24 cellular contexts compared by ENCODE assay signal in the genomic region with DNA sequence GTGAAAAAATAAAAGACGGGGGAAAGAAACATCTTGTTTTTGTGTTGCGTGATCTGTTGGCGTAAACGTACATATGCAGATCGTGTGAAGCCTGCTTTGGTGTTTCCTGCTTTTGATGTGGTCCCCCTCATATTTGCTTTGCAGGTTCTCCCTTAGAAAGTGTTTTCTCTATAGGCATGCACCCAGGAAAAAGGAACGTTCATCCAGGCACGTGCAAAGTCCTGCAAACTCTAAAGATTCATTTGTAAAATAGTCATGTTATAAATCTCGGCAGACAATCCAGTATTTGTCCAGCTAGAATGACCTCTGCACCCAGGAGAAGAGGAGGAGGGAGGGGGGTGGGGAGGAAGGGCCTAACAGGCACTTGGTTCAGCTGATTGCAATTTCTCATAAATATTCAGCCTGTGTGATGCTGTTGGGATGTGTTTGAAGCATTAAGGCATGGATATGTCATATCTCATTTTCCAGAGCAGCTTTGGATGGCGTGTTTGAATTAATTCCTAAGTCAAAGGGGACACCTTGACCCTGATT. TPM values are rescaled to one million over a fixed set of nuclear protein-coding genes. Genes with fewer than 3 reads are reported as not detected.
DNase-seq lines count a peak whose midpoint lies in the region; ATAC-seq and TF ChIP-seq lines count a peak whose summit lies in the region.
"Had no signal": no experiment of that assay in that cellular context is flagged by ENCODE, and none has a peak within 500 bp of the region (broad histone marks: within the 10 kb centered on the region; RNA-seq: fewer than 3 reads in every experiment).

No MANE protein-coding gene starts in this region.

- H2BK20ac ChIP-seq in IMR-90 (ENCODE audit: low read depth, low read length), result no peak overlapping the region

- H3K79me2 ChIP-seq in hepatocyte, result no peaks in the 10 kb centered on the region

- dilution Hi-C loops in IMR-90 (cut with HindIII; ENCODE audit: low sequenced_read_pairs, unreplicated experiment), result no loop called here

- TF ChIP-seq CTCF in Caco-2 (IDR thresholded peaks at IDR 0.05; ENCODE audit: insufficient read depth in 1 of 2, low read depth in 1 of 2, low read length in 1 of 2, severe bottlenecking in 1 of 2, unreplicated experiment in 1 of 2) (no peak), IMR-90 (conservative IDR thresholded peaks at IDR 0.05; ENCODE audit: low read depth, low read length) (no peak), hepatocyte (IDR thresholded peaks at IDR 0.05; ENCODE audit: poor library complexity) (no peak), mucosa of descending colon (IDR thresholded peaks at IDR 0.05) (no peak), Peyer's patch (IDR thresholded peaks at IDR 0.05) (no peak), breast epithelium (IDR thresholded peaks at IDR 0.05) (no peak), transverse colon (IDR thresholded peaks at IDR 0.05) (no peak)

- H2AK9ac ChIP-seq in IMR-90 (replicated peaks; ENCODE audit: low read depth, low read length, poor library complexity), result no peak overlapping the region

- no TSS peak for BruUV-seq in Caco-2 (replicated peaks; lab: Mats Ljungman, UMichigan)
- BruUV-seq in IMR-90 (replicated peaks; lab: Mats Ljungman, UMichigan), result no TSS peak

- H2AFZ ChIP-seq in IMR-90 (replicated peaks; ENCODE audit: low read length, poor library complexity) (no peak overlapping the region), hepatocyte (no peak overlapping the region)

- no peak for TF ChIP-seq RAD21 in IMR-90 (IDR thresholded peaks at IDR 0.05; ENCODE audit: low read length)

- no peak overlapping the region for H2BK15ac ChIP-seq in IMR-90 (ENCODE audit: low read depth, low read length)

- intact Hi-C loops in Caco-2 (cut with micrococcal nuclease; ENCODE audit: unreplicated experiment), result no loop called here
- intact Hi-C loops in IMR-90 (cut with micrococcal nuclease), result no loop called here
- intact Hi-C loops in mucosa of descending colon (cut with DNase I, micrococcal nuclease), result no loop called here
- intact Hi-C loops in breast epithelium (cut with DNase I; ENCODE audit: low total_unique reads), result no loop called here
- intact Hi-C loops in transverse colon (cut with DNase I; ENCODE audit: low total_unique reads), result no loop called here

- H3K9ac ChIP-seq in IMR-90 (ENCODE audit: low read depth, low read length), result no peak overlapping the region

- CTCF ChIA-PET in Caco-2 (lab: Charles Lee) (interaction anchor here (0.6 kb wide), 1 partner anchor 34 kb away, joined by 7 read pairs; no protein-coding TSS in a partner anchor), IMR-90 (lab: Yijun Ruan, JAX) (no interaction called here)

- H3K27me3 ChIP-seq in Caco-2 (replicated peaks; ENCODE audit: control insufficient read depth, insufficient read depth, low read length), result no peaks in the 10 kb centered on the region
- peaks cover 10% of the 10 kb centered on the region for H3K27me3 ChIP-seq in IMR-90 (ENCODE audit: control insufficient read depth, insufficient read depth, low read length)
- no peaks in the 10 kb centered on the region for H3K27me3 ChIP-seq in hepatocyte
- no peaks in the 10 kb centered on the region for H3K27me3 ChIP-seq in Peyer's patch
- no peaks in the 10 kb centered on the region for H3K27me3 ChIP-seq in breast epithelium
- H3K27me3 ChIP-seq in transverse colon, result peaks cover 2% of the 10 kb centered on the region
- H3K27me3 ChIP-seq: BE2C had no signal

- no peak overlapping the region for H2BK5ac ChIP-seq in IMR-90 (ENCODE audit: low read depth, low read length, poor library complexity, severe bottlenecking)

- TF ChIP-seq POLR2A in IMR-90 (IDR thresholded peaks at IDR 0.05; ENCODE audit: low read depth, low read length) (no peak), Peyer's patch (IDR thresholded peaks at IDR 0.05) (no peak), breast epithelium (IDR thresholded peaks at IDR 0.05) (no peak), transverse colon (IDR thresholded peaks at IDR 0.05) (no peak)

- H2AK5ac ChIP-seq in IMR-90 (ENCODE audit: low read depth, low read length), result no peak overlapping the region

- H3K36me3 ChIP-seq in Caco-2 (ENCODE audit: control insufficient read depth, insufficient read depth, low read length) (peaks cover 2% of the 10 kb centered on the region), IMR-90 (ENCODE audit: control insufficient read depth, insufficient read depth, low read length) (no peaks in the 10 kb centered on the region), hepatocyte (replicated peaks; ENCODE audit: insufficient read depth, low read depth) (no peaks in the 10 kb centered on the region), mucosa of descending colon (ENCODE audit: low read depth) (no peaks in the 10 kb centered on the region), Peyer's patch (peaks cover 0 to 6% (median 0%) of the 10 kb centered on the region in 3 donors), breast epithelium (no peaks in the 10 kb centered on the region), transverse colon (no peaks in the 10 kb centered on the region)
- H3K36me3 ChIP-seq: BE2C had no signal

- DNase-seq in Caco-2 (peak; percentile 36 to 66), IMR-90 (no peak), hepatocyte (ENCODE audit: low spot score) (no peak), mucosa of descending colon (no peak), Peyer's patch (no peak), breast epithelium (ENCODE audit: low spot score in 2 of 2) (no peak), transverse colon (no peak)
- DNase-seq in activated CD4-positive, CD25-positive, alpha-beta regulatory T cell treated with anti-CD3 and anti-CD28 coated beads, Interleukin-2, amount 50 U/mL, for 72 hours, result no peak
- DNase-seq: BE2C, COR-L47, GOT3, HCEC 1CT, Kasumi-1, NCI-H1694, NCI-H2081, NCI-H2171 treated with DMSO at 0.1 percent for 48 hours, NCI-H446, NCI-H526, PC-3, RPMI8226, SHP77 had no signal

- no peak overlapping the region for H3K4ac ChIP-seq in IMR-90 (ENCODE audit: low read depth, low read length)

- H3K27me3 Mint-ChIP-seq in Caco-2 (ENCODE audit: insufficient read depth, unreplicated experiment), result no peaks in the 10 kb centered on the region

- no peaks in the 10 kb centered on the region for H3K9me2 ChIP-seq in hepatocyte (replicated peaks; ENCODE audit: insufficient read depth)

- H3K4me1 ChIP-seq in Caco-2 (peaks cover 41% of the 10 kb centered on the region), IMR-90 (ENCODE audit: control insufficient read depth, insufficient read depth, low read length) (no peaks in the 10 kb centered on the region), hepatocyte (ENCODE audit: insufficient read depth) (peaks cover 16% of the 10 kb centered on the region), mucosa of descending colon (ENCODE audit: low read depth) (no peaks in the 10 kb centered on the region), Peyer's patch (peaks cover 0 to 4% (median 2%) of the 10 kb centered on the region in 4 donors), breast epithelium (no peaks in the 10 kb centered on the region), transverse colon (peaks cover 0 to 8% (median 7%) of the 10 kb centered on the region in 4 donors)
- H3K4me1 ChIP-seq: BE2C had no signal

- H3K27ac ChIP-seq in IMR-90 (ENCODE audit: insufficient read depth, low read length), result no peak overlapping the region
- H3K27ac ChIP-seq in hepatocyte, result peak overlapping the region; percentile 91
- H3K27ac ChIP-seq in Peyer's patch, result peak overlapping the region in 1 of 4 donors; percentile 60
- no peak overlapping the region for H3K27ac ChIP-seq in breast epithelium
- peak overlapping the region in 1 of 4 donors; percentile 13 for H3K27ac ChIP-seq in transverse colon
- H3K27ac ChIP-seq: HL-60, SK-N-MC had no signal

- H4K91ac ChIP-seq in IMR-90 (ENCODE audit: insufficient read depth, low read depth, low read length), result no peak overlapping the region

- H3K56ac ChIP-seq in IMR-90 (ENCODE audit: extremely low read depth, insufficient read depth, low read length), result no peak overlapping the region

- no peak overlapping the region for H4K8ac ChIP-seq in IMR-90 (ENCODE audit: low read depth in 2 of 2, low read length in 2 of 2)

- H3K4me1 Mint-ChIP-seq in Caco-2 (ENCODE audit: low read depth, unreplicated experiment), result peaks cover 39% of the 10 kb centered on the region
- H3K4me1 Mint-ChIP-seq: IgD-negative memory B cell had no signal

- H3K36me3 Mint-ChIP-seq in Caco-2 (ENCODE audit: insufficient read depth, unreplicated experiment), result peaks cover 25% of the 10 kb centered on the region
- H3K36me3 Mint-ChIP-seq: IgD-negative memory B cell had no signal

- no peaks in the 10 kb centered on the region for H3K9me1 ChIP-seq in IMR-90 (ENCODE audit: insufficient read depth, low read length)

- H3K18ac ChIP-seq in IMR-90 (ENCODE audit: low read depth, low read length), result no peak overlapping the region

- no peak overlapping the region for H3K23ac ChIP-seq in IMR-90 (ENCODE audit: low read depth, low read length)

- WGBS in IMR-90 (ENCODE audit: extremely low coverage in 2 of 2, insufficient read length in 1 of 2), 2 experiments, result 80% methylated on average over 2 of the region's 9 CpGs; no CpG with 5 or more reads in 1 of the 2 experiments
- WGBS in hepatocyte (ENCODE audit: low lambda C conversion rate, missing lambda C conversion rate), result 51% methylated on average over 9 of the region's 9 CpGs
- 36 to 51% methylated on average over 9 of the region's 9 CpGs for WGBS in transverse colon (ENCODE audit: low coverage in 1 of 2), 2 donors

- H3K27ac Mint-ChIP-seq in Caco-2 (ENCODE audit: unreplicated experiment), result peak overlapping the region; percentile 36
- H3K27ac Mint-ChIP-seq: IgD-negative memory B cell had no signal

- in situ Hi-C loops in IMR-90 (cut with MboI; ENCODE audit: low sequenced_read_pairs), result no loop called here
- in situ Hi-C loops in transverse colon (cut with MboI; ENCODE audit: low pct_ligation_motif_present in 1 of 4, low pct_unique_long_range_greater_than_20kb in 1 of 4, low sequenced_read_pairs in 3 of 4), result no loop called here

- no peak overlapping the region for H2BK120ac ChIP-seq in IMR-90 (ENCODE audit: low read depth, low read length)

- H3K4me2 ChIP-seq in IMR-90 (ENCODE audit: low read depth, low read length) (no peak overlapping the region), hepatocyte (no peak overlapping the region)

- ATAC-seq in IMR-90 (ENCODE audit: low read depth) (no peak), mucosa of descending colon (peak; percentile 84)
- ATAC-seq: PC-3 had no signal

- no peak for TF ChIP-seq EP300 in transverse colon (IDR thresholded peaks at IDR 0.05; ENCODE audit: low read depth)

- H3K79me1 ChIP-seq in IMR-90 (ENCODE audit: low read depth in 1 of 2, low read length in 2 of 2), result no peaks in the 10 kb centered on the region

- H3K9me3 Mint-ChIP-seq in Caco-2 (ENCODE audit: unreplicated experiment), result peaks cover 23% of the 10 kb centered on the region

- POLR2A ChIA-PET in Caco-2 (lab: Charles Lee), result interaction anchor here (1.4 kb wide), 1 partner anchor 12 kb away, joined by 5 read pairs; no protein-coding TSS in a partner anchor
- POLR2A ChIA-PET in IMR-90 (lab: Charles Lee; ENCODE audit: unreplicated experiment), result no interaction called here

- H3K9me3 ChIP-seq in Caco-2, result peaks cover 3% of the 10 kb centered on the region; the same call in 1 of the 2 replicates
- 0 out of 2 replicates have a peak, but pooled peaks cover 2% of the 10 kb centered on the region for H3K9me3 ChIP-seq in IMR-90 (ENCODE audit: control insufficient read depth, insufficient read depth, low read length)
- no peaks in the 10 kb centered on the region for H3K9me3 ChIP-seq in hepatocyte (ENCODE audit: low read depth)
- no peaks in the 10 kb centered on the region for H3K9me3 ChIP-seq in mucosa of descending colon
- H3K9me3 ChIP-seq in Peyer's patch, result peaks cover 0 to 4% (median 0%) of the 10 kb centered on the region in 4 donors
- no peaks in the 10 kb centered on the region for H3K9me3 ChIP-seq in breast epithelium
- no peaks in the 10 kb centered on the region for H3K9me3 ChIP-seq in transverse colon
- H3K9me3 ChIP-seq: BE2C had no signal

- H4K5ac ChIP-seq in IMR-90 (ENCODE audit: low read depth, low read length), result no peak overlapping the region

- H3K4me3 Mint-ChIP-seq in Caco-2 (ENCODE audit: unreplicated experiment), result peak overlapping the region; percentile 0
- H3K4me3 Mint-ChIP-seq: IgD-negative memory B cell had no signal

- H4K20me1 ChIP-seq in IMR-90 (ENCODE audit: insufficient read depth, low read length) (no peaks in the 10 kb centered on the region), hepatocyte (ENCODE audit: insufficient read depth, poor library complexity, severe bottlenecking) (no peaks in the 10 kb centered on the region)

- H3K4me3 ChIP-seq in Caco-2 (ENCODE audit: low read depth, low read length), result no peak overlapping the region
- H3K4me3 ChIP-seq in IMR-90 (ENCODE audit: insufficient read depth, low read depth, low read length), result no peak overlapping the region
- no peak overlapping the region for H3K4me3 ChIP-seq in hepatocyte
- no peak overlapping the region for H3K4me3 ChIP-seq in mucosa of descending colon
- H3K4me3 ChIP-seq in Peyer's patch, result no peak overlapping the region
- no peak overlapping the region for H3K4me3 ChIP-seq in breast epithelium
- H3K4me3 ChIP-seq in transverse colon, result no peak overlapping the region
- H3K4me3 ChIP-seq: SK-N-MC had no signal

- no peak overlapping the region for H3K14ac ChIP-seq in IMR-90 (replicated peaks; ENCODE audit: low read depth, low read length)

RNA-seq across cellular contexts. Expression of gene DDX52, which starts 40.3 kb away (rescaled TPM):
- total RNA-seq in Caco-2 (2022), result 78.7 and 85.1 TPM in 2 replicates
- 26.7 and 32.2 TPM in 2 replicates for total RNA-seq in IMR-90 (2012; rRNA removed)
- polyA plus RNA-seq in IMR-90 (2012; rRNA removed), result 11.2 and 12.5 TPM in 2 replicates
- 1.4 and 1.9 TPM in 2 replicates for polyA plus RNA-seq in IMR-90 (2012; cell fraction: cytosol; rRNA removed)
- 3.3 and 28.4 TPM in 2 replicates for polyA plus RNA-seq in IMR-90 (2012; cell fraction: nucleus; rRNA removed; ENCODE audit: low replicate concordance)
- 44.0 and 45.7 TPM in 2 replicates for total RNA-seq in hepatocyte
- polyA plus RNA-seq in hepatocyte, result 28.8 and 31.0 TPM in 2 replicates
- 10 to 100 TPM; 22.3 to 26.9 (median 26.0) TPM for total RNA-seq in mucosa of descending colon
- 10 to 100 TPM; 30.2 to 54.6 (median 43.0) TPM for total RNA-seq in Peyer's patch
- total RNA-seq in breast epithelium, result 10 to 100 TPM; 15.8 to 29.3 (median 20.0) TPM
- total RNA-seq in transverse colon, result 10 to 100 TPM in 3 of 4 donors, 1 to 10 TPM in 1; 4.9 to 30.4 (median 19.9) TPM

Comparison
In these comparisons a context has a peak if more than half of its experiments do, and no peak if none do; other contexts are left out.
1. DNase-seq: peak in Caco-2 (2 of 2); none in IMR-90 (single experiment), hepatocyte (single experiment), mucosa of descending colon (0 of 3), Peyer's patch (0 of 3), activated CD4-positive, CD25-positive, alpha-beta regulatory T cell treated with anti-CD3 and anti-CD28 coated beads, Interleukin-2, amount 50 U/mL, for 72 hours (single experiment), breast epithelium (0 of 2) and transverse colon (single experiment).